Comparison of ENCODE assay signal across 2 cellular contexts in the genomic region with DNA sequence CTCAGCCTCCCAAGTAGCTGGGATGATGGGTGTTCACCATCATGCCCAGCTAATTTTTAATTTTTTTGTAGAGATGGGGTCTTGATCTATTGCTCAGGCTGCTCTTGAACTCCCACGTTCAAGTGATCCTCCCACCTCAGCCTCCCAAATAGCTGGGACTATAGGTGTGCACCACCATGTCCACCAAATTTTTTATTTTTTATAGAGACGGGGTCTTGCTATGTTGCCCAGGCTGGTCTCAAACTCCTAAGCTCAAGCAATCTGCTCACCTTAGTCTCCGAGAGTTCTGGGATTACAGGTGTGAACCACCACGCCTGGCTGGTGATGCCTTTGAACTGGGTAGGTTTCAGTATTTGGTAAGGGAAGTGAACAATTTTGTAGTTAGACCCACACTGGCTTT.
TF ChIP-seq lines count a peak whose summit lies in the region.

No MANE protein-coding gene starts in this region.

TF ChIP-seq in A549, 52 proteins besides CTCF, POLR2A, EP300 and RAD21:
- TF ChIP-seq PHF8 (IDR thresholded peaks at IDR 0.05; ENCODE audit: borderline replicate concordance, low read depth) (no peak), NPAS2 (CRISPR knock-in tag; IDR thresholded peaks at IDR 0.05; ENCODE audit: borderline replicate concordance) (no peak), CBX2 (IDR thresholded peaks at IDR 0.05; ENCODE audit: borderline replicate concordance, low read depth) (no peak), TFCP2L1 (CRISPR knock-in tag; IDR thresholded peaks at IDR 0.05) (no peak), HDAC2 (IDR thresholded peaks at IDR 0.05) (no peak), KDM5A (IDR thresholded peaks at IDR 0.05) (no peak), TP53 (CRISPR knock-in tag; IDR thresholded peaks at IDR 0.05) (no peak), RCOR1 (IDR thresholded peaks at IDR 0.05; ENCODE audit: low read depth, low read length) (no peak), FOSL2 (IDR thresholded peaks at IDR 0.05) (no peak), FOSL2 (CRISPR knock-in tag; IDR thresholded peaks at IDR 0.05) (no peak), HEYL (CRISPR knock-in tag; IDR thresholded peaks at IDR 0.05) (no peak), FOSB (CRISPR knock-in tag; IDR thresholded peaks at IDR 0.05) (no peak), ZSCAN20 (CRISPR knock-in tag; IDR thresholded peaks at IDR 0.05) (no peak), CHD2 (IDR thresholded peaks at IDR 0.05; ENCODE audit: low read length, partially characterized antibody) (no peak), BHLHE40 (IDR thresholded peaks at IDR 0.05; ENCODE audit: low read depth, low read length) (no peak), CHD4 (IDR thresholded peaks at IDR 0.05; ENCODE audit: borderline replicate concordance) (no peak), KDM1A (IDR thresholded peaks at IDR 0.05; ENCODE audit: low read depth) (no peak), GATA3 (IDR thresholded peaks at IDR 0.05; ENCODE audit: borderline replicate concordance) (no peak)
- TF ChIP-seq, protein P1, sequence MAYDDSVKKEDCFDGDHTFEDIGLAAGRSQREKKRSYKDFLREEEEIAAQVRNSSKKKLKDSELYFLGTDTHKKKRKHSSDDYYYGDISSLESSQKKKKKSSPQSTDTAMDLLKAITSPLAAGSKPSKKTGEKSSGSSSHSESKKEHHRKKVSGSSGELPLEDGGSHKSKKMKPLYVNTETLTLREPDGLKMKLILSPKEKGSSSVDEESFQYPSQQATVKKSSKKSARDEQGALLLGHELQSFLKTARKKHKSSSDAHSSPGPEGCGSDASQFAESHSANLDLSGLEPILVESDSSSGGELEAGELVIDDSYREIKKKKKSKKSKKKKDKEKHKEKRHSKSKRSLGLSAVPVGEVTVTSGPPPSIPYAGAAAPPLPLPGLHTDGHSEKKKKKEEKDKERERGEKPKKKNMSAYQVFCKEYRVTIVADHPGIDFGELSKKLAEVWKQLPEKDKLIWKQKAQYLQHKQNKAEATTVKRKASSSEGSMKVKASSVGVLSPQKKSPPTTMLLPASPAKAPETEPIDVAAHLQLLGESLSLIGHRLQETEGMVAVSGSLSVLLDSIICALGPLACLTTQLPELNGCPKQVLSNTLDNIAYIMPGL (CRISPR knock-in tag; IDR thresholded peaks at IDR 0.05; ENCODE audit: borderline replicate concordance), result no peak
- TF ChIP-seq, protein P2, sequence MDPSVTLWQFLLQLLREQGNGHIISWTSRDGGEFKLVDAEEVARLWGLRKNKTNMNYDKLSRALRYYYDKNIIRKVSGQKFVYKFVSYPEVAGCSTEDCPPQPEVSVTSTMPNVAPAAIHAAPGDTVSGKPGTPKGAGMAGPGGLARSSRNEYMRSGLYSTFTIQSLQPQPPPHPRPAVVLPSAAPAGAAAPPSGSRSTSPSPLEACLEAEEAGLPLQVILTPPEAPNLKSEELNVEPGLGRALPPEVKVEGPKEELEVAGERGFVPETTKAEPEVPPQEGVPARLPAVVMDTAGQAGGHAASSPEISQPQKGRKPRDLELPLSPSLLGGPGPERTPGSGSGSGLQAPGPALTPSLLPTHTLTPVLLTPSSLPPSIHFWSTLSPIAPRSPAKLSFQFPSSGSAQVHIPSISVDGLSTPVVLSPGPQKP (IDR thresholded peaks at IDR 0.05; ENCODE audit: low read depth, low read length), result no peak
- TF ChIP-seq, protein P3, sequence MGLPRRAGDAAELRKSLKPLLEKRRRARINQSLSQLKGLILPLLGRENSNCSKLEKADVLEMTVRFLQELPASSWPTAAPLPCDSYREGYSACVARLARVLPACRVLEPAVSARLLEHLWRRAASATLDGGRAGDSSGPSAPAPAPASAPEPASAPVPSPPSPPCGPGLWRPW (IDR thresholded peaks at IDR 0.05), result no peak

TF ChIP-seq in H1, 55 proteins besides CTCF, POLR2A, EP300 and RAD21:
- TF ChIP-seq BCL11A (IDR thresholded peaks at IDR 0.05; ENCODE audit: low read depth in 2 of 2, low read length in 2 of 2) (no peak), TAF1 (IDR thresholded peaks at IDR 0.05; ENCODE audit: low read depth, low read length) (no peak), NRF1 (IDR thresholded peaks at IDR 0.05; ENCODE audit: low read depth, low read length) (no peak)
TF ChIP-seq in H1: peak in this region for 0.
